Comparison of ENCODE assay signal across 9 cellular contexts in the genomic region with DNA sequence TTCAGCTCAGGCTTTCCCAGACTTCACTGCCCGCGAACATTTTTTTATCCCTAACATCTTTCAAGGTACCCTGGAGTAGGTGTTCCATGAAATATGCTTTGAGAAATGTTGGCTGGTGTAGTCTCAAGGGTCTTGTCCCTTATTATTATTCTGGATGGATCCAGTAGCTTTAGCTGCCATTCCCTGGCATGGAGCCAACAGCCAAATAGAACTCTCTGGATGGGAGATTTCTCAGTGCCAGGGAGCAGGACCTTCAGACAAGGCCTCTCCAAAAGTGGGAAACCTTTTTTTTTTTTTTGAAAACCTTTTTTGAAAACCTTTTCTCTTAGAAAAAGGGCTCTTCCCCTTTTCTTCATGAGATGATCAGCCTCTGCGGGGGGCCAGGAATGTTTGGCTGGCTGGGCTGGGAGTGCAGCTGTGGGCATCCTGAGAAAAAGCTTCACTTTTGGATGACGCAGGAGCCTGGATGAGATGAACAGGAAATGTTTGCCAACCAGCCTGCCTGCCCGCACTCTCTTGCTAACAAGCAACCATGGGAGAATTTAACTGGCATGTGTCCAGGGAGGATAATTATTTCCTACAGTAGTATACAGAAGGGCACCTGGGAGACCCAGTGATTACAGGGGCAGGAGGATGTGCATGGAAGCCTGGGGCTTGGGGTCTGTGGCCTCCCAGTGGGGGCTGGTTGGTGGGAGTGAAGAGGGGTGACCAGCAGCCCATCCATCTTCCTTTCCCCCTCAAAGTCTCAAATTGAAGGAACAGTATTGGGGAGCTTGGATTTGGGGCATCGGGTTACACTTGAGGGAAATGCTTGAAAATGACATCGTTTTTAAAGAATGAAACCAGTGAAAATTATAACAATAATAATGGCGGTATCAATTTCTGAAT.
DNase-seq lines count a peak whose midpoint lies in the region; TF ChIP-seq lines count a peak whose summit lies in the region.
"Had no signal": no experiment of that assay in that cellular context is flagged by ENCODE, and none has a peak within 500 bp of the region (broad histone marks: within the 10 kb centered on the region; RNA-seq: fewer than 3 reads in every experiment).

No MANE protein-coding gene starts in this region.

- H3K27ac Mint-ChIP-seq in progenitor cell of endocrine pancreas: no peak overlapping the region

- CTCF ChIA-PET in AG04450 (lab: Charles Lee): no interaction called here

- H3K27ac ChIP-seq in AG04450 (ENCODE audit: low read depth, low read length) (peak overlapping the region; percentile 85), VCaP (peak overlapping the region; percentile 39), testis (no peak overlapping the region)
- H3K27ac ChIP-seq: BLaER1 treated with 17β-estradiol and CSF1 and Interleukin-3, amounts not matched to agents 10 nM and 100 nM had no signal

- H3K36me3 Mint-ChIP-seq in progenitor cell of endocrine pancreas (ENCODE audit: insufficient read depth): no peaks in the 10 kb centered on the region

- no peak for TF ChIP-seq CTCF in AG04450 (IDR thresholded peaks at IDR 0.05; ENCODE audit: low read depth, low read length)
- TF ChIP-seq CTCF in VCaP (conservative IDR thresholded peaks at IDR 0.05): no peak
- TF ChIP-seq CTCF in GM13977 (IDR thresholded peaks at IDR 0.05; ENCODE audit: extremely low read depth, insufficient read depth, missing control alignments): no peak
- TF ChIP-seq CTCF in testis (IDR thresholded peaks at IDR 0.05): no peak
- no peak for TF ChIP-seq CTCF in progenitor cell of endocrine pancreas (IDR thresholded peaks at IDR 0.05; ENCODE audit: unreplicated experiment)

- peaks cover 1% of the 10 kb centered on the region for H3K4me1 Mint-ChIP-seq in progenitor cell of endocrine pancreas (ENCODE audit: low read depth)

- POLR2A ChIA-PET in AG04450 (lab: Yijun Ruan, JAX): interaction anchor here (1.1 kb wide), 1 partner anchor 18 kb away, joined by 5 read pairs; no protein-coding TSS in a partner anchor

- TF ChIP-seq POLR2A in testis (IDR thresholded peaks at IDR 0.05): no peak

- in situ Hi-C loops in GM13977 (cut with MboI; ENCODE audit: low pct_unique_long_range_greater_than_20kb, low sequenced_read_pairs, unreplicated experiment): no loop called here

- intact Hi-C loops in testis (cut with DNase I; ENCODE audit: low total_unique reads): no loop called here

- H3K27me3 Mint-ChIP-seq in progenitor cell of endocrine pancreas: peaks cover 8% of the 10 kb centered on the region

- no peaks in the 10 kb centered on the region for H3K9me3 ChIP-seq in AG04450 (ENCODE audit: control insufficient read depth, insufficient read depth, low read length)
- no peaks in the 10 kb centered on the region for H3K9me3 ChIP-seq in testis

- no peaks in the 10 kb centered on the region for H3K36me3 ChIP-seq in testis (ENCODE audit: low read depth, missing control alignments)
- H3K36me3 ChIP-seq: BLaER1 treated with 17β-estradiol and CSF1 and Interleukin-3, amounts not matched to agents 10 nM and 100 nM had no signal

- H3K4me3 ChIP-seq in AG04450 (ENCODE audit: low read depth, low read length) (no peak overlapping the region), testis (no peak overlapping the region)
- H3K4me3 ChIP-seq: BLaER1 treated with 17β-estradiol and CSF1 and Interleukin-3, amounts not matched to agents 10 nM and 100 nM had no signal

- no peak overlapping the region for H3K4me3 Mint-ChIP-seq in progenitor cell of endocrine pancreas (ENCODE audit: low read depth)

- WGBS in testis, 2 donors: 85 to 90% methylated on average over 8 of the region's 8 CpGs

- peaks cover 3% of the 10 kb centered on the region for H3K9me3 Mint-ChIP-seq in progenitor cell of endocrine pancreas (ENCODE audit: low read depth)

- H3K4me1 ChIP-seq in testis: no peaks in the 10 kb centered on the region

- H3K27me3 ChIP-seq in AG04450 (ENCODE audit: control insufficient read depth, insufficient read depth, low read length) (no peaks in the 10 kb centered on the region), testis (no peaks in the 10 kb centered on the region)
- H3K27me3 ChIP-seq: BLaER1 treated with 17β-estradiol and CSF1 and Interleukin-3, amounts not matched to agents 10 nM and 100 nM had no signal

- DNase-seq in AG04450 (ENCODE audit: low read depth, low spot score) (peak; percentile 76), NCI-H128 (lab: John Stamatoyannopoulos, UW; ENCODE audit: unreplicated experiment) (peak; percentile 7), iPS-NIHi7 (ENCODE audit: extremely low spot score) (peak; percentile 47), GM13977 (ENCODE audit: low spot score) (no peak), COLO829 (ENCODE audit: low spot score) (no peak), testis (no peak), progenitor cell of endocrine pancreas (ENCODE audit: low spot score, unreplicated experiment) (no peak)

Comparison
In these comparisons a context has a peak if more than half of its experiments do, and no peak if none do; other contexts are left out.
1. DNase-seq: peak in AG04450 (single experiment), NCI-H128 (single experiment) and iPS-NIHi7 (single experiment); none in GM13977 (single experiment), COLO829 (single experiment), testis (single experiment) and progenitor cell of endocrine pancreas (single experiment).
2. H3K27ac ChIP-seq: peak in AG04450 (single experiment) and VCaP (single experiment); none in testis (0 of 2).